7 cellular contexts compared by ENCODE assay signal in the genomic region with DNA sequence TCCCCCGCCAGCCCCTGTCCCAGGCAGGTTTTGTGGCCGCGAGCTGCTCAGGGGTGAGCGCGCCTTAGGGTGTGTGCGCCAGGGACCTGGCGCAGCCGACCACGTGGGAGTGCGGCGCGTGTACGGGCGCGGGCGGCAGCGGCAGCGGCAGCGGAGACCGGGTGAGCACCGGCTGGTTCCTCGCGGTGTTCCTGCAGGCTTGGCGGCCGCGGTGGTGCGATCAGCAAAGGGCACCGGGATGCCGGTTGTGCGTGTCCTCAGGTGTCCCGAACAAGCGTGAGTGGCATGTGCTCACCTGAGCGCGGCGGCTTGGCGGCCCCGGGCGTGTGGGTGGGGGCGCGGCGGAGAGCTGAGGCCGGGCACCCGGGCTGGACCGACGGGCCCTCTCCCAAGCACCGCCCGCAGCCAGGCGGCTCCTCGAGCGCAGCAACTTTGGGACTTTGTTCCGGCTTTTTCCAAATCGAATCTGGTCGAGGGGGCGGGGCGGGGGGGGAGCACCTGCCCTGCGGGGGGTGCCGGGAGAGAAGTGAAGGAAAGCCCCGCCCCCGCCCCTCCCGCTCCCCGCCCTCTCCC. TPM values are rescaled to one million over a fixed set of nuclear protein-coding genes. Genes with fewer than 3 reads are reported as not detected.
DNase-seq lines count a peak whose midpoint lies in the region; ATAC-seq, FAIRE-seq and TF ChIP-seq lines count a peak whose summit lies in the region.
"Had no signal": no experiment of that assay in that cellular context is flagged by ENCODE, and none has a peak within 500 bp of the region (broad histone marks: within the 10 kb centered on the region; RNA-seq: fewer than 3 reads in every experiment).

No MANE protein-coding gene starts in this region.

- no peak for ATAC-seq in HG03025 (IDR thresholded peaks at IDR 0.05; ENCODE audit: low FRiP score, unreplicated experiment)

- no peaks in the 10 kb centered on the region for H3K9me3 ChIP-seq in stomach

- peaks cover 0 to 4% (median 2%) of the 10 kb centered on the region in 4 donors for H3K36me3 ChIP-seq in stomach

- TF ChIP-seq CTCF in stomach (IDR thresholded peaks at IDR 0.05) = no peak

- peak overlapping the region; percentile 60 for H3K27ac Mint-ChIP-seq in activated CD4-positive, alpha-beta T cell treated with anti-CD3 and anti-CD28 coated beads, Interleukin-2, amount 10 ng/mL, durations not matched to agents 24 days and 14 days

- TF ChIP-seq POLR2A in GM12891 (IDR thresholded peaks at IDR 0.05; ENCODE audit: low read depth, low read length) (no peak), stomach (IDR thresholded peaks at IDR 0.05) (no peak)

- WGBS in stomach, 5 donors = 0 to 2% (median 1%) methylated on average over 26 to 60 of the region's 61 CpGs

- peak overlapping the region; percentile 50 to 63 (median 53) for H3K4me3 ChIP-seq in stomach

- no peaks in the 10 kb centered on the region for H3K36me3 Mint-ChIP-seq in activated CD4-positive, alpha-beta T cell treated with anti-CD3 and anti-CD28 coated beads, Interleukin-2, amount 10 ng/mL, durations not matched to agents 24 days and 14 days (ENCODE audit: low read depth)

- intact Hi-C loops in activated CD4-positive, alpha-beta T cell treated with anti-CD3 and anti-CD28 coated beads, Interleukin-2, amount 10 ng/mL, durations not matched to agents 24 days and 14 days (cut with micrococcal nuclease) = no loop called here
- intact Hi-C loops in stomach (cut with DNase I; ENCODE audit: low total_unique reads) = no loop called here

- peaks cover 0 to 51% (median 0%) of the 10 kb centered on the region in 3 donors for H3K27me3 ChIP-seq in stomach

- peak overlapping the region; percentile 70 to 86 (median 82) for H3K27ac ChIP-seq in stomach

- H3K4me1 Mint-ChIP-seq in activated CD4-positive, alpha-beta T cell treated with anti-CD3 and anti-CD28 coated beads, Interleukin-2, amount 10 ng/mL, durations not matched to agents 24 days and 14 days = peaks cover 12% of the 10 kb centered on the region

- H3K27me3 Mint-ChIP-seq in activated CD4-positive, alpha-beta T cell treated with anti-CD3 and anti-CD28 coated beads, Interleukin-2, amount 10 ng/mL, durations not matched to agents 24 days and 14 days = peaks cover 49% of the 10 kb centered on the region

- DNase-seq in GM12891 (ENCODE audit: insufficient read length, low spot score) = no peak
- peak; percentile 77 for DNase-seq in activated CD4-positive, alpha-beta T cell treated with anti-CD3 and anti-CD28 coated beads, Interleukin-2, amount 10 ng/mL, durations not matched to agents 24 days and 14 days
- peak; percentile 39 for DNase-seq in hepatic stellate cell (ENCODE audit: low spot score)
- DNase-seq in stomach = peak; percentile 65
- DNase-seq in NCI-H2107 treated with DMSO at 0.1 percent for 48 hours (lab: John Stamatoyannopoulos, UW; ENCODE audit: unreplicated experiment) = no peak

- peak; percentile 58 for FAIRE-seq in GM12891 (lab: Jason Lieb, UNC)

- TF ChIP-seq EP300 in stomach (IDR thresholded peaks at IDR 0.05) = no peak

- no peaks in the 10 kb centered on the region for H3K9me3 Mint-ChIP-seq in activated CD4-positive, alpha-beta T cell treated with anti-CD3 and anti-CD28 coated beads, Interleukin-2, amount 10 ng/mL, durations not matched to agents 24 days and 14 days

- peaks cover 22 to 54% (median 43%) of the 10 kb centered on the region in 4 donors for H3K4me1 ChIP-seq in stomach

- H3K4me3 Mint-ChIP-seq in activated CD4-positive, alpha-beta T cell treated with anti-CD3 and anti-CD28 coated beads, Interleukin-2, amount 10 ng/mL, durations not matched to agents 24 days and 14 days = peak overlapping the region; percentile 84

TF ChIP-seq in GM12891, 5 proteins besides CTCF, POLR2A, EP300 and RAD21:
- TF ChIP-seq POLR2AphosphoS5 (IDR thresholded peaks at IDR 0.05; ENCODE audit: low read depth, low read length) (no peak), PAX5 (IDR thresholded peaks at IDR 0.05; ENCODE audit: insufficient read depth, low read length, severe bottlenecking) (no peak)

RNA-seq across cellular contexts. Expression of gene HSD11B2, which starts 0.3 kb away (rescaled TPM):
- 0.10 TPM for polyA plus RNA-seq in GM12891 (2012; ENCODE audit: low read depth, missing spikeins)
- total RNA-seq in activated CD4-positive, alpha-beta T cell treated with anti-CD3 and anti-CD28 coated beads, Interleukin-2, amount 10 ng/mL, durations not matched to agents 24 days and 14 days = 3.5 and 5.2 TPM in 2 replicates
- total RNA-seq in stomach = 100 to 1,000 TPM in 1 of 5 donors, 10 to 100 TPM in 1, 1 to 10 TPM in 1, under 1 TPM in 1, not detected in 1; 0.89 to 837 (median 9.6) TPM
- 10 to 100 TPM in 1 of 3 donors, 1 to 10 TPM in 2; 1.5 to 16.7 (median 2.9) TPM for polyA plus RNA-seq in stomach

RNA-seq across cellular contexts. Expression of gene ZDHHC1, which starts 14.3 kb away (rescaled TPM):
- polyA plus RNA-seq in GM12891 (2012; ENCODE audit: low read depth, missing spikeins) = 0.60 TPM
- 0.54 and 0.85 TPM in 2 replicates for total RNA-seq in activated CD4-positive, alpha-beta T cell treated with anti-CD3 and anti-CD28 coated beads, Interleukin-2, amount 10 ng/mL, durations not matched to agents 24 days and 14 days
- 10 to 100 TPM in 2 of 5 donors, 1 to 10 TPM in 2, not detected in 1; 6.1 to 33.6 (median 11.6) TPM for total RNA-seq in stomach
- 1 to 10 TPM; 2.0 to 4.7 (median 4.4) TPM for polyA plus RNA-seq in stomach

RNA-seq across cellular contexts. Expression of gene TPPP3, which starts 37.3 kb away (rescaled TPM):
- not detected for polyA plus RNA-seq in GM12891 (2012; ENCODE audit: low read depth, missing spikeins)
- not detected in 2 replicates for total RNA-seq in activated CD4-positive, alpha-beta T cell treated with anti-CD3 and anti-CD28 coated beads, Interleukin-2, amount 10 ng/mL, durations not matched to agents 24 days and 14 days
- 100 to 1,000 TPM in 1 of 5 donors, 10 to 100 TPM in 3, 1 to 10 TPM in 1; 5.8 to 127 (median 15.8) TPM for total RNA-seq in stomach
- 10 to 100 TPM in 2 of 3 donors, 1 to 10 TPM in 1; 10.0 to 38.8 (median 11.8) TPM for polyA plus RNA-seq in stomach

RNA-seq across cellular contexts. Expression of gene ATP6V0D1, which starts 50.4 kb away (rescaled TPM):
- 58.9 TPM for polyA plus RNA-seq in GM12891 (2012; ENCODE audit: low read depth, missing spikeins)
- total RNA-seq in activated CD4-positive, alpha-beta T cell treated with anti-CD3 and anti-CD28 coated beads, Interleukin-2, amount 10 ng/mL, durations not matched to agents 24 days and 14 days = 30.9 and 31.8 TPM in 2 replicates
- 100 to 1,000 TPM in 1 of 5 donors, 10 to 100 TPM in 4; 23.5 to 102 (median 72.2) TPM for total RNA-seq in stomach
- polyA plus RNA-seq in stomach = 100 to 1,000 TPM in 1 of 3 donors, 10 to 100 TPM in 2; 36.5 to 102 (median 57.7) TPM

RNA-seq across cellular contexts. Expression of gene AGRP, which starts 52.8 kb away (rescaled TPM):
- not detected for polyA plus RNA-seq in GM12891 (2012; ENCODE audit: low read depth, missing spikeins)
- total RNA-seq in activated CD4-positive, alpha-beta T cell treated with anti-CD3 and anti-CD28 coated beads, Interleukin-2, amount 10 ng/mL, durations not matched to agents 24 days and 14 days = not detected in 2 replicates
- total RNA-seq in stomach = not detected
- polyA plus RNA-seq in stomach = not detected
- total RNA-seq: subcutaneous adipose tissue had no signal

Comparison
In these comparisons a context has a peak if more than half of its experiments do, and no peak if none do; other contexts are left out.
1. DNase-seq: peak in activated CD4-positive, alpha-beta T cell treated with anti-CD3 and anti-CD28 coated beads, Interleukin-2, amount 10 ng/mL, durations not matched to agents 24 days and 14 days (single experiment), hepatic stellate cell (single experiment) and stomach (single experiment); none in GM12891 (single experiment) and NCI-H2107 treated with DMSO at 0.1 percent for 48 hours (single experiment).